In the genomic region with DNA sequence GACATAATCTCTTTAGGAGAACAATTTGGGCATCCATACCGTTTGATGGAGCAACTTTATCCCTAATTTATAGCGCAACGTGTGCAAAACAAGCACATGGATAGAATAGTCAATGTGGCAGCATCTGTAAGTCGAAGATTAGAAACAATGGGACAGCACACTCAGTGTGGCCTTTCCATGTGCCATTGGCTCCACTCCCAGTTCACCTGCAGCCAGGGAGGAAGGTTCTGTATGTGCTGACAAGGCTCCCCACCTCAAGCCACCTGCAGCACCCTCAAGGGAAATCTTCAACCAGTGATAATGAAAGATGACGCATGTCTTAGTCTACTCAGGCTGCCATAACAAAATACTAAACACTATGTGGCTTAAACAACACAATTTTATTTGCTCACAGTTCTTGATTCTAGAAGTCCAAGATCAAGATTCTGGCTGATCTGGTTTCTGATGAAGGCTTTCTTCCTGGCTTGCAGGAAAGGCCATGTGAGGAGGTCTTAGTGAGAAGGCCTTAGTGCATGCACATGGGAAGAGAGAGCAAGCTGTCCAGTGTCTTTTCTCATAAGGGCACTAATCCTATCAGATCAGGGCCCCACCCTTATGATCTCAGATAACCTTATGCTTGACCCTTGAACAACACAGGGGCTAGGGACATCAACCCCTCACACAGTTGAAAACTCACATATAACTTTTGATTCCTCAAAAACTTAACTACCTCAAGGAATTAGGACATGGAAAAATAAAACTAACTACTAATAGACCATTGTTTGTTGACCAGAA, we compare ENCODE assay signal across 14 cellular contexts. TPM values are rescaled to one million over a fixed set of nuclear protein-coding genes. Genes with fewer than 3 reads are reported as not detected.
DNase-seq lines count a peak whose midpoint lies in the region; ATAC-seq lines count a peak whose summit lies in the region.
"Had no signal": no experiment of that assay in that cellular context is flagged by ENCODE, and none has a peak within 500 bp of the region (broad histone marks: within the 10 kb centered on the region; RNA-seq: fewer than 3 reads in every experiment).

No MANE protein-coding gene starts in this region.

- H3K4me1 ChIP-seq in CD4-positive, CD25-positive, alpha-beta regulatory T cell (ENCODE audit: control insufficient read depth, insufficient read depth, low read length, poor library complexity, severe bottlenecking), result peaks cover 18% of the 10 kb centered on the region

- H3K27me3 ChIP-seq in CD4-positive, CD25-positive, alpha-beta regulatory T cell (ENCODE audit: control insufficient read depth, insufficient read depth, low read length), result no peaks in the 10 kb centered on the region

- peaks cover 3% of the 10 kb centered on the region for H3K36me3 Mint-ChIP-seq in activated CD4-positive, alpha-beta T cell treated with anti-CD3 and anti-CD28 coated beads for 36 hours (ENCODE audit: low read depth)
- no peaks in the 10 kb centered on the region for H3K36me3 Mint-ChIP-seq in CD4-positive, CD25-positive, alpha-beta regulatory T cell
- H3K36me3 Mint-ChIP-seq in activated T-cell treated with anti-CD3 and anti-CD28 coated beads, Interleukin-2, amount 50 U/mL, for 24 hours (ENCODE audit: low read depth), result no peaks in the 10 kb centered on the region
- no peaks in the 10 kb centered on the region for H3K36me3 Mint-ChIP-seq in immature natural killer cell

- H3K4me1 Mint-ChIP-seq in activated CD4-positive, alpha-beta T cell treated with anti-CD3 and anti-CD28 coated beads for 36 hours, result peaks cover 41% of the 10 kb centered on the region
- H3K4me1 Mint-ChIP-seq in CD4-positive, CD25-positive, alpha-beta regulatory T cell, result peaks cover 16 to 48% (median 40%) of the 10 kb centered on the region in 4 donors
- peaks cover 50% of the 10 kb centered on the region for H3K4me1 Mint-ChIP-seq in activated T-cell treated with anti-CD3 and anti-CD28 coated beads, Interleukin-2, amount 50 U/mL, for 24 hours (ENCODE audit: low read depth)
- peaks cover 11 to 13% of the 10 kb centered on the region in 2 donors for H3K4me1 Mint-ChIP-seq in immature natural killer cell

- ATAC-seq in activated CD4-positive, alpha-beta T cell treated with anti-CD3 and anti-CD28 coated beads for 36 hours, result peak; percentile 59
- ATAC-seq in CD4-positive, CD25-positive, alpha-beta regulatory T cell (ENCODE audit: low read depth in 2 of 2), result no peak
- ATAC-seq in GM21786 (IDR thresholded peaks at IDR 0.05; ENCODE audit: unreplicated experiment) (no peak), HG03469 (IDR thresholded peaks at IDR 0.05; ENCODE audit: unreplicated experiment) (no peak)

- CTCF ChIA-PET in activated CD4-positive, alpha-beta T cell treated with anti-CD3 and anti-CD28 coated beads for 36 hours (lab: Charles Lee), result interaction anchor here (0.6 to 1.8 kb wide), 8 partner anchors 10 to 271 kb away, joined by 3 to 7 read pairs (median 4); no protein-coding TSS in a partner anchor

- no peaks in the 10 kb centered on the region for H3K36me3 ChIP-seq in CD4-positive, CD25-positive, alpha-beta regulatory T cell (ENCODE audit: control insufficient read depth, insufficient read depth, low read length)

- POLR2A ChIA-PET in activated CD4-positive, alpha-beta T cell treated with anti-CD3 and anti-CD28 coated beads for 36 hours (lab: Charles Lee), result interaction anchor here (0.8 to 1.4 kb wide), 4 partner anchors 35 to 128 kb away, joined by 3 to 10 read pairs (median 6); partner anchors contain the start of gene SHLD1

- peak overlapping the region; percentile 82 for H3K27ac Mint-ChIP-seq in activated CD4-positive, alpha-beta T cell treated with anti-CD3 and anti-CD28 coated beads for 36 hours
- peak overlapping the region; percentile 97 to 100 (median 98) for H3K27ac Mint-ChIP-seq in CD4-positive, CD25-positive, alpha-beta regulatory T cell
- peak overlapping the region; percentile 84 for H3K27ac Mint-ChIP-seq in activated T-cell treated with anti-CD3 and anti-CD28 coated beads, Interleukin-2, amount 50 U/mL, for 24 hours
- H3K27ac Mint-ChIP-seq in immature natural killer cell, result peak overlapping the region; percentile 32 to 86 (median 62)
- H3K27ac Mint-ChIP-seq: GM23338 had no signal

- intact Hi-C loops in activated CD4-positive, alpha-beta T cell treated with anti-CD3 and anti-CD28 coated beads for 36 hours (cut with DNase I, micrococcal nuclease), result loop anchor here in 1 of 2 experiments (5.0 kb wide), 1 partner anchor 37 kb away; the partner anchor contains the start of gene SHLD1

- peak; percentile 53 for DNase-seq in activated CD4-positive, alpha-beta T cell treated with anti-CD3 and anti-CD28 coated beads for 36 hours
- no peak for DNase-seq in activated CD4-positive, alpha-beta T cell treated with anti-CD3 and anti-CD28 coated beads, Interleukin-2, amount 50 U/mL, for 4 hours
- DNase-seq in CD4-positive, CD25-positive, alpha-beta regulatory T cell, result no peak
- no peak for DNase-seq in activated T-cell treated with anti-CD3 and anti-CD28 coated beads, Interleukin-2, amount 50 U/mL, for 24 hours
- DNase-seq in immature natural killer cell (no peak), anterior cingulate cortex (lab: John Stamatoyannopoulos, UW) (no peak)
- DNase-seq: 8988T, glutamatergic neuron, kidney glomerular epithelial cell, NCI-H1105, NCI-H226 had no signal

- H3K27me3 Mint-ChIP-seq in activated CD4-positive, alpha-beta T cell treated with anti-CD3 and anti-CD28 coated beads for 36 hours, result no peaks in the 10 kb centered on the region
- peaks cover 4% of the 10 kb centered on the region for H3K27me3 Mint-ChIP-seq in CD4-positive, CD25-positive, alpha-beta regulatory T cell
- H3K27me3 Mint-ChIP-seq in activated T-cell treated with anti-CD3 and anti-CD28 coated beads, Interleukin-2, amount 50 U/mL, for 24 hours, result no peaks in the 10 kb centered on the region
- H3K27me3 Mint-ChIP-seq in immature natural killer cell (ENCODE audit: low read depth in 3 of 3), result peaks cover 5 to 13% (median 7%) of the 10 kb centered on the region in 3 donors

- no peaks in the 10 kb centered on the region for H3K9me3 ChIP-seq in CD4-positive, CD25-positive, alpha-beta regulatory T cell (ENCODE audit: control insufficient read depth in 2 of 2, low read length in 2 of 2)

- H3K9me3 Mint-ChIP-seq in activated CD4-positive, alpha-beta T cell treated with anti-CD3 and anti-CD28 coated beads for 36 hours (ENCODE audit: low read depth), result peaks cover 2% of the 10 kb centered on the region
- peaks cover 0 to 13% (median 2%) of the 10 kb centered on the region in 7 donors for H3K9me3 Mint-ChIP-seq in CD4-positive, CD25-positive, alpha-beta regulatory T cell
- H3K9me3 Mint-ChIP-seq in activated T-cell treated with anti-CD3 and anti-CD28 coated beads, Interleukin-2, amount 50 U/mL, for 24 hours, result no peaks in the 10 kb centered on the region
- no peaks in the 10 kb centered on the region for H3K9me3 Mint-ChIP-seq in immature natural killer cell

- peak overlapping the region; percentile 62 for H3K4me3 ChIP-seq in CD4-positive, CD25-positive, alpha-beta regulatory T cell (ENCODE audit: low read depth, low read length)
- H3K4me3 ChIP-seq: GM23338 had no signal

- peak overlapping the region; percentile 91 for H3K27ac ChIP-seq in CD4-positive, CD25-positive, alpha-beta regulatory T cell (ENCODE audit: insufficient read depth, low read length, poor library complexity, severe bottlenecking)

- no peak overlapping the region for H3K4me3 Mint-ChIP-seq in activated CD4-positive, alpha-beta T cell treated with anti-CD3 and anti-CD28 coated beads for 36 hours
- peak overlapping the region in 3 of 4 donors; percentile 22 to 81 (median 67) for H3K4me3 Mint-ChIP-seq in CD4-positive, CD25-positive, alpha-beta regulatory T cell
- no peak overlapping the region for H3K4me3 Mint-ChIP-seq in activated T-cell treated with anti-CD3 and anti-CD28 coated beads, Interleukin-2, amount 50 U/mL, for 24 hours
- H3K4me3 Mint-ChIP-seq in immature natural killer cell, result no peak overlapping the region
- H3K4me3 Mint-ChIP-seq: GM23338 had no signal

RNA-seq across cellular contexts. Expression of gene SHLD1, which starts 34.9 kb away (rescaled TPM):
- 10 to 100 TPM; 10.4 to 10.5 TPM for total RNA-seq in activated CD4-positive, alpha-beta T cell treated with anti-CD3 and anti-CD28 coated beads for 36 hours
- total RNA-seq in CD4-positive, CD25-positive, alpha-beta regulatory T cell, result 10.4 TPM
- polyA plus RNA-seq in CD4-positive, CD25-positive, alpha-beta regulatory T cell, result 10 to 100 TPM; 25.8 to 46.6 (median 29.2) TPM
- 10 to 100 TPM; 22.1 to 29.9 (median 27.0) TPM for polyA plus RNA-seq in immature natural killer cell

Comparison
In these comparisons a context has a peak if more than half of its experiments do, and no peak if none do; other contexts are left out.
1. H3K4me3 Mint-ChIP-seq: peak in CD4-positive, CD25-positive, alpha-beta regulatory T cell (3 of 4); none in activated CD4-positive, alpha-beta T cell treated with anti-CD3 and anti-CD28 coated beads for 36 hours (single experiment), activated T-cell treated with anti-CD3 and anti-CD28 coated beads, Interleukin-2, amount 50 U/mL, for 24 hours (single experiment) and immature natural killer cell (0 of 5).
2. Peak in every context shown above with its lines, with median percentiles within 50 percentile points of each other: H3K27ac Mint-ChIP-seq.